ENCODE assay signal across 8 cellular contexts in the genomic region with DNA sequence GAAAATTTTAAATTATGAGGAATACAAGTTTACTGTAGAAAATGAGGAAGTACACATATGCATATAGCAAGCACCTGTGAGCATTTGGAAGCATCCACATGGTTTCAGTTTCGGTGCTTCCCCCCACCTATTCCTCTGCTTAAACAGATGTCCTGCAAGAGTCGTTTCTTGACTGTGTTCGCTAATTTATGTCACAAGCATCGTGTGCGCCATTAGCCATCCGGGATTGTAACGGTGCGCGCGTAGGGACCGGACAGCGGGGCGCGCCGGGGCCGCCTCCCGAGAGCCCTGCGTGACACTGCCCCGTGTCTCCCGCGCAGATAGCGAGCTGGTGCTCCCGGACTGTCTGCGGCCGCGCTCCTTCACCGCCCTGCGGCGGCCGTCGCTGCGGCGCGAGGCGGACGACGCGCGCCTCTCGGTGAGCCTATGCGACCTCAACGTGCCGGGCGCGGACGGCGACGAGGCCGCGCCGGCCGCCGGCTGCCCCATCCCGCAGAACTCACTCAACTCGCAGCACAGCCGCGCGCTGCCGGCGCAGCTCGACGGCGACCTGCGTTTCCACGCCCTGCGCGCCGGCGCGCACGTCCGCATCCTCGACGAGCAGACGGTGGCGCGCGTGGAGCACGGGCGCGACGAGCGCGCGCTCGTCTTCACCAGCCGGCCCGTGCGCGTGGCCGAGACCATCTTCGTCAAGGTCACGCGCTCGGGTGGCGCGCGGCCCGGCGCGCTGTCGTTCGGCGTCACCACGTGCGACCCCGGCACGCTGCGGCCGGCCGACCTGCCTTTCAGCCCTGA.
DNase-seq lines count a peak whose midpoint lies in the region; ATAC-seq lines count a peak whose summit lies in the region.

No MANE protein-coding gene starts in this region.

- ATAC-seq in HG03354 (IDR thresholded peaks at IDR 0.05; ENCODE audit: poor library complexity, severe bottlenecking, unreplicated experiment) (peak; percentile 59), GM18517 (IDR thresholded peaks at IDR 0.05; ENCODE audit: unreplicated experiment) (no peak)

- no peaks in the 10 kb centered on the region for H3K36me3 ChIP-seq in H7 (replicated peaks; ENCODE audit: control insufficient read depth, insufficient read depth, low read length)

- no peaks in the 10 kb centered on the region for H3K27me3 ChIP-seq in H7 (ENCODE audit: control insufficient read depth, insufficient read depth, low read length)

- no peak overlapping the region for H3K4me3 ChIP-seq in H7 (ENCODE audit: insufficient read depth, low read depth, low read length)

- DNase-seq in activated T-cell treated with anti-CD3 and anti-CD28 coated beads for 4 hours (peak; percentile 57), germinal center (ENCODE audit: low spot score) (peak; percentile 82), NCI-H2081 (lab: John Stamatoyannopoulos, UW) (no peak), NCI-H1417 treated with DMSO at 0.1 percent for 48 hours (lab: John Stamatoyannopoulos, UW) (no peak), H7 (no peak)
- DNase-seq in stimulated activated CD4-positive, alpha-beta T cell treated with anti-CD3 and anti-CD28 coated beads, Interleukin-2, amount 100 ng/mL, for 48 hours: peak; percentile 35 to 61

Comparison
In these comparisons a context has a peak if more than half of its experiments do, and no peak if none do; other contexts are left out.
1. DNase-seq: peak in activated T-cell treated with anti-CD3 and anti-CD28 coated beads for 4 hours (single experiment), germinal center (single experiment) and stimulated activated CD4-positive, alpha-beta T cell treated with anti-CD3 and anti-CD28 coated beads, Interleukin-2, amount 100 ng/mL, for 48 hours (2 of 2); none in NCI-H2081 (0 of 2), NCI-H1417 treated with DMSO at 0.1 percent for 48 hours (single experiment) and H7 (single experiment).